ENCODE assay signal across 15 cellular contexts in genomic region chr16:2692251-2692947, GRCh38. TPM values are rescaled to one million over a fixed set of nuclear protein-coding genes. Genes with fewer than 3 reads are reported as not detected.
DNase-seq lines count a peak whose midpoint lies in the region; TF ChIP-seq lines count a peak whose summit lies in the region.
"Had no signal": no experiment of that assay in that cellular context is flagged by ENCODE, and none has a peak within 500 bp of the region (broad histone marks: within the 10 kb centered on the region; RNA-seq: fewer than 3 reads in every experiment).

No MANE protein-coding gene starts in this region.

- H3K27ac ChIP-seq in caudate nucleus (ENCODE audit: low read depth, low read length) (peak overlapping the region; percentile 81), layer of hippocampus (ENCODE audit: low read depth, low read length) (peak overlapping the region; percentile 92)
- H3K27ac ChIP-seq: epithelial cell of prostate had no signal

- DNase-seq in NCI-H1092 treated with DMSO at 0.1 percent for 48 hours (lab: John Stamatoyannopoulos, UW) (peak; percentile 77), caudate nucleus (lab: John Stamatoyannopoulos, UW) (peak in 59 of 61 donors; percentile 20 to 92 (median 69)), superior temporal gyrus (ENCODE audit: extremely low spot score) (peak; percentile 85), HPDE6-E6E7 (ENCODE audit: extremely low spot score) (no peak), islet precursor cell (no peak), endothelial cell (ENCODE audit: low spot score) (no peak), DMS153 (lab: John Stamatoyannopoulos, UW) (no peak)
- DNase-seq: amniotic stem cell; NCI-H510A; SIG-M5; stimulated activated CD4-positive, alpha-beta T cell treated with anti-CD3 and anti-CD28 coated beads, Interleukin-2, amount 100 ng/mL, for 48 hours had no signal

- no peaks in the 10 kb centered on the region for H3K9me3 Mint-ChIP-seq in endothelial cell (ENCODE audit: unreplicated experiment)
- H3K9me3 Mint-ChIP-seq: immature natural killer cell had no signal

- H3K27me3 Mint-ChIP-seq in endothelial cell (ENCODE audit: unreplicated experiment): peaks cover 6% of the 10 kb centered on the region

- no peak overlapping the region for H3K27ac Mint-ChIP-seq in endothelial cell (ENCODE audit: unreplicated experiment)
- H3K27ac Mint-ChIP-seq: immature natural killer cell had no signal

- peaks cover 4% of the 10 kb centered on the region for H3K36me3 Mint-ChIP-seq in endothelial cell (ENCODE audit: low read depth, unreplicated experiment)

- H3K4me1 Mint-ChIP-seq in endothelial cell (ENCODE audit: unreplicated experiment): peaks cover 3% of the 10 kb centered on the region

- H3K4me3 Mint-ChIP-seq in endothelial cell (ENCODE audit: unreplicated experiment): no peak overlapping the region
- H3K4me3 Mint-ChIP-seq: immature natural killer cell had no signal

- TF ChIP-seq CTCF in endothelial cell (IDR thresholded peaks at IDR 0.05; ENCODE audit: unreplicated experiment): no peak

- no peaks in the 10 kb centered on the region for H3K27me3 ChIP-seq in layer of hippocampus (ENCODE audit: control insufficient read depth, insufficient read depth, low read length)
- H3K27me3 ChIP-seq: stomach had no signal

RNA-seq across cellular contexts. Expression of gene KCTD5, which starts 10.1 kb away (rescaled TPM):
- total RNA-seq in endothelial cell (ENCODE audit: unreplicated experiment): 24.3 TPM

RNA-seq across cellular contexts. Expression of gene PRSS27, which starts 27.6 kb away (rescaled TPM):
- 0.90 TPM for total RNA-seq in endothelial cell (ENCODE audit: unreplicated experiment)

Comparison
In these comparisons a context has a peak if more than half of its experiments do, and no peak if none do; other contexts are left out.
1. DNase-seq: peak in NCI-H1092 treated with DMSO at 0.1 percent for 48 hours (single experiment), caudate nucleus (59 of 61) and superior temporal gyrus (single experiment); none in HPDE6-E6E7 (single experiment), islet precursor cell (single experiment), endothelial cell (single experiment) and DMS153 (single experiment).